6 cellular contexts compared by ENCODE assay signal in the genomic region with DNA sequence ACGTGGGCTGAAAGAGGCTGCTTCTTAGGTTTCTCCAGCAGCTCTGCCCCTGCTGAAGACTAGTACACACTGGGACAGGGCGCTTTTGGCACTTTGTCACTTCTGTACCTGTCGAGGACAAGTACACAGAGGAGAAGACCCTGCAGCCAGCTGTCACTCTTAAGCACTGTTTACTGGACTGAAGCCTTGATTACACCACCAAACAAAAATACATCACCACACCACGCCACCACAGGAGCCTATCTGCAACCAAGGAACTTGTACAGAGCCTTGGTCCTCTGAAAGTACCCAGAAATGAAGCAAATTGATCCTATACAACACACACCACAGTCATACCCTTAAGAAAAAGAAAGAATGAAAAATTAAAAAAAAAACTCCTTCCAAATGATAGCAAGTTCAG.
DNase-seq lines count a peak whose midpoint lies in the region; TF ChIP-seq lines count a peak whose summit lies in the region.
"Not testable (repeated sequence)": the region's sequence is repeated elsewhere in the genome, so short reads cannot be mapped to it uniquely, and the experiment has no call there.

No MANE protein-coding gene starts in this region.

- H2BK120ac ChIP-seq in mesendoderm (ENCODE audit: low read depth, low read length): not testable (repeated sequence)

- not testable (repeated sequence) for H3K27ac Mint-ChIP-seq in endodermal cell

- DNase-seq in DMS53 treated with DMSO at 0.1 percent for 48 hours (lab: John Stamatoyannopoulos, UW; ENCODE audit: unreplicated experiment) (peak; percentile 25), SW480 (ENCODE audit: low spot score) (peak; percentile 54), right atrium auricular region (ENCODE audit: low spot score) (peak; percentile 56), posterior vena cava (ENCODE audit: low spot score) (peak; percentile 63)
- not testable (repeated sequence) for DNase-seq in endodermal cell, mesendoderm

- not testable (repeated sequence) for H3K79me2 ChIP-seq in mesendoderm (ENCODE audit: control insufficient read depth, insufficient read depth, low read length)

- H3K27ac ChIP-seq in endodermal cell (ENCODE audit: low read depth, low read length); right atrium auricular region; mesendoderm (ENCODE audit: low read depth, low read length): not testable (repeated sequence)

- peak overlapping the region; percentile 20 for H3K4me3 ChIP-seq in endodermal cell (ENCODE audit: low read length)
- H3K4me3 ChIP-seq in right atrium auricular region: not testable (repeated sequence)
- H3K4me3 ChIP-seq in mesendoderm (ENCODE audit: low read length): peak overlapping the region; percentile 11

- not testable (repeated sequence) for H2BK5ac ChIP-seq in mesendoderm (ENCODE audit: low read length)

- intact Hi-C loops in posterior vena cava (cut with DNase I): not testable (repeated sequence)

- H2AK5ac ChIP-seq in mesendoderm (ENCODE audit: low read length): not testable (repeated sequence)

- H3K18ac ChIP-seq in mesendoderm (ENCODE audit: low read length): not testable (repeated sequence)

- H3K9ac ChIP-seq in endodermal cell (ENCODE audit: extremely low read depth, low read length, poor library complexity, severe bottlenecking); mesendoderm (ENCODE audit: low read length): not testable (repeated sequence)

- not testable (repeated sequence) for H3K4ac ChIP-seq in mesendoderm (ENCODE audit: low read depth, low read length)

- H3K4me2 ChIP-seq in mesendoderm (ENCODE audit: low read length): not testable (repeated sequence)

- H3K36me3 Mint-ChIP-seq in endodermal cell (ENCODE audit: low read depth): not testable (repeated sequence)

- H3K79me1 ChIP-seq in mesendoderm (ENCODE audit: low read length): not testable (repeated sequence)

- peaks cover 84% of the 10 kb centered on the region for H3K9me3 Mint-ChIP-seq in endodermal cell

- not testable (repeated sequence) for TF ChIP-seq CTCF in endodermal cell (conservative IDR thresholded peaks at IDR 0.05); right atrium auricular region (IDR thresholded peaks at IDR 0.05)

- 33 to 39% methylated on average over 2 to 4 of the region's 4 CpGs for WGBS in endodermal cell (ENCODE audit: insufficient coverage in 1 of 2, insufficient read length in 1 of 2), 2 experiments
- WGBS in mesendoderm (ENCODE audit: extremely low coverage, insufficient coverage, low lambda C conversion rate): no CpG with 5 or more reads among the region's 4 CpGs

- H3K36me3 ChIP-seq in endodermal cell (ENCODE audit: control insufficient read depth, insufficient read depth, low read length); right atrium auricular region; mesendoderm (ENCODE audit: control insufficient read depth, insufficient read depth, low read length): not testable (repeated sequence)

- H3K56ac ChIP-seq in mesendoderm (ENCODE audit: low read length): not testable (repeated sequence)

- H3K4me1 Mint-ChIP-seq in endodermal cell: not testable (repeated sequence)

- H4K5ac ChIP-seq in mesendoderm (ENCODE audit: low read length): not testable (repeated sequence)

- H3K4me3 Mint-ChIP-seq in endodermal cell: not testable (repeated sequence)

- H3K27me3 Mint-ChIP-seq in endodermal cell (ENCODE audit: insufficient read depth): not testable (repeated sequence)

- H4K8ac ChIP-seq in mesendoderm (ENCODE audit: low read depth, low read length): not testable (repeated sequence)

- peaks cover 84% of the 10 kb centered on the region for H3K9me3 ChIP-seq in endodermal cell (ENCODE audit: control insufficient read depth, low read length)
- H3K9me3 ChIP-seq in right atrium auricular region: not testable (repeated sequence)

- not testable (repeated sequence) for H3K4me1 ChIP-seq in endodermal cell (ENCODE audit: control insufficient read depth, insufficient read depth, low read length); right atrium auricular region; mesendoderm (ENCODE audit: control insufficient read depth, low read depth, low read length)

- H3K27me3 ChIP-seq in endodermal cell (ENCODE audit: control insufficient read depth, insufficient read depth, low read length, poor library complexity, severe bottlenecking); right atrium auricular region; mesendoderm (ENCODE audit: insufficient read depth, low read length, poor library complexity): not testable (repeated sequence)

- not testable (repeated sequence) for H3K23ac ChIP-seq in mesendoderm (ENCODE audit: low read length)

- not testable (repeated sequence) for H2BK15ac ChIP-seq in mesendoderm (replicated peaks; ENCODE audit: low read depth)
